ENCODE assay signal across 8 cellular contexts in the genomic region with DNA sequence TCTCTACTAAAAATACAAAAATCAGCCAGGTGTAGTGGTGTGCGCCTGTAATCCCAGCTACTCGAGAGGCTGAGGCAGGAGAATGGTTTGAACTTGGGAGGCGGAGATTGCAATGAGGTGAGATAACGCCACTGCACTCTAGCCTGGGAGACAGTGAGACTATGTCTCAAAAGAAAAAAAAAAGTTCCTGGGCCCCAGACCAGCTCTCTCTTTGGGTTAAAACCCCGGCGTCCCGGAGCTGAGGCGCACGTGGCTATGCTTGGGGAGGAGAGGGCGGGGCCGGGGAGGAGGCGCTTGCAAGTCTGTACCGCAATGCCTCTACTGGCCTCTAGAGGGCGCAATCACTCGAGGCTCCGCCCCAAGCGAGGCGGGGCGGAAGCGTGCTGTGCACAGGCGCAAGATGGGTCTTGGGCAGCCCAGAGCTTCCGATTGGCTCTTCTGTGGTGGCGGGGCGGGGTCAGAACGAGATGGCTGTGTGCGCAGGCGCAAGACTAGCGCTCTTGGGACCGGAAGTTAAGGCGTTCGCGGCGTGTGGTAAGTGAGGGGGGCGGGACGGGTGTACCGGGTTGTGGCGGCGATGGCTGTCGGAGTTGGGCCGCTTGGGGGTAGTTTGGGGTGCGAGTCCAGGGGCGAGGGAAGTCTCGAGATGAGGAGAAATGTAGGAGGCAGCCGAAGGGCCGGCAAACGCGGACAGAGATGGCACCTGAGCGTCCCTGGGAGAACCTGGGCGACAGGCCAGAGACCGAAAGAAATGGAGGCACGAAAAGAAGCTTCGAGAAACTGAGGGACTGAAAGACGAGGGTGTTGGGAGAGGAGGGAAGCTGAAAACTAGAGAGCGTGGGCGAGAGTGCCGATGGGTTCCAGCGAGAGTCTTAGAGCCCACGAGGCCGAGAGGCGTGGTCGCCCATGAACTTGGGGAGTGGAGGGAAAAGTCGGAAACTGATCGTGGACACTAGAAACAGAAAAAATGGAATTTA. TPM values are rescaled to one million over a fixed set of nuclear protein-coding genes. Genes with fewer than 3 reads are reported as not detected.
DNase-seq lines count a peak whose midpoint lies in the region; ATAC-seq and TF ChIP-seq lines count a peak whose summit lies in the region.

A gene with protein sequence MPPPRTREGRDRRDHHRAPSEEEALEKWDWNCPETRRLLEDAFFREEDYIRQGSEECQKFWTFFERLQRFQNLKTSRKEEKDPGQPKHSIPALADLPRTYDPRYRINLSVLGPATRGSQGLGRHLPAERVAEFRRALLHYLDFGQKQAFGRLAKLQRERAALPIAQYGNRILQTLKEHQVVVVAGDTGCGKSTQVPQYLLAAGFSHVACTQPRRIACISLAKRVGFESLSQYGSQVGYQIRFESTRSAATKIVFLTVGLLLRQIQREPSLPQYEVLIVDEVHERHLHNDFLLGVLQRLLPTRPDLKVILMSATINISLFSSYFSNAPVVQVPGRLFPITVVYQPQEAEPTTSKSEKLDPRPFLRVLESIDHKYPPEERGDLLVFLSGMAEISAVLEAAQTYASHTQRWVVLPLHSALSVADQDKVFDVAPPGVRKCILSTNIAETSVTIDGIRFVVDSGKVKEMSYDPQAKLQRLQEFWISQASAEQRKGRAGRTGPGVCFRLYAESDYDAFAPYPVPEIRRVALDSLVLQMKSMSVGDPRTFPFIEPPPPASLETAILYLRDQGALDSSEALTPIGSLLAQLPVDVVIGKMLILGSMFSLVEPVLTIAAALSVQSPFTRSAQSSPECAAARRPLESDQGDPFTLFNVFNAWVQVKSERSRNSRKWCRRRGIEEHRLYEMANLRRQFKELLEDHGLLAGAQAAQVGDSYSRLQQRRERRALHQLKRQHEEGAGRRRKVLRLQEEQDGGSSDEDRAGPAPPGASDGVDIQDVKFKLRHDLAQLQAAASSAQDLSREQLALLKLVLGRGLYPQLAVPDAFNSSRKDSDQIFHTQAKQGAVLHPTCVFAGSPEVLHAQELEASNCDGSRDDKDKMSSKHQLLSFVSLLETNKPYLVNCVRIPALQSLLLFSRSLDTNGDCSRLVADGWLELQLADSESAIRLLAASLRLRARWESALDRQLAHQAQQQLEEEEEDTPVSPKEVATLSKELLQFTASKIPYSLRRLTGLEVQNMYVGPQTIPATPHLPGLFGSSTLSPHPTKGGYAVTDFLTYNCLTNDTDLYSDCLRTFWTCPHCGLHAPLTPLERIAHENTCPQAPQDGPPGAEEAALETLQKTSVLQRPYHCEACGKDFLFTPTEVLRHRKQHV (plus strand): TSS at position 497 of the 977 bp plus-strand sequence. CDS start 3,716 bp downstream, outside the sequence.

- H3K27ac ChIP-seq in ascending aorta (peak within 1 kb of the TSS; percentile 66 to 67), right atrium auricular region (peak within 1 kb of the TSS; percentile 60 to 71), vagina (peak within 1 kb of the TSS; percentile 59)

- H3K4me1 ChIP-seq in ascending aorta = peaks cover 0 to 12% of the 10 kb centered on the region in 2 donors
- peaks cover 0 to 14% of the 10 kb centered on the region in 2 donors for H3K4me1 ChIP-seq in right atrium auricular region
- H3K4me1 ChIP-seq in vagina = peaks cover 14% of the 10 kb centered on the region

- peak within 1 kb of the TSS; percentile 80 to 90 for H3K4me3 ChIP-seq in ascending aorta
- H3K4me3 ChIP-seq in right atrium auricular region = peak within 1 kb of the TSS; percentile 78 to 86
- H3K4me3 ChIP-seq in vagina = peak within 1 kb of the TSS; percentile 73 to 77

- peak; percentile 98 to 99 (median 98) for TF ChIP-seq CTCF in ascending aorta (IDR thresholded peaks at IDR 0.05)
- TF ChIP-seq CTCF in right atrium auricular region (IDR thresholded peaks at IDR 0.05) = peak; percentile 97 to 99
- TF ChIP-seq CTCF in vagina (IDR thresholded peaks at IDR 0.05) = peak; percentile 96 to 100 (median 96)

- H3K27me3 ChIP-seq in ascending aorta = no peaks in the 10 kb centered on the region
- H3K27me3 ChIP-seq in right atrium auricular region = no peaks in the 10 kb centered on the region
- H3K27me3 ChIP-seq in vagina = no peaks in the 10 kb centered on the region

- TF ChIP-seq POLR2A in vagina (IDR thresholded peaks at IDR 0.05) = peak in 1 of 2 donors; percentile 54

- ATAC-seq in GM18499 (IDR thresholded peaks at IDR 0.05; ENCODE audit: insufficient read depth, unreplicated experiment) (peak; percentile 93), HG02943 (IDR thresholded peaks at IDR 0.05; ENCODE audit: low read depth, unreplicated experiment) (peak; percentile 90)

- DNase-seq in NCI-H187 treated with DMSO at 0.1 percent for 48 hours (lab: John Stamatoyannopoulos, UW) = peak; percentile 97
- DNase-seq in ascending aorta (ENCODE audit: low spot score in 2 of 2) = peak; percentile 94 to 99
- DNase-seq in right atrium auricular region (ENCODE audit: low spot score) = peak; percentile 98
- DNase-seq in pulmonary artery endothelial cell (ENCODE audit: low read depth, low spot score) = peak; percentile 96
- DNase-seq in vagina (ENCODE audit: extremely low spot score in 2 of 2) = peak; percentile 98 to 99

- H3K36me3 ChIP-seq in ascending aorta (peaks cover 14 to 15% of the 10 kb centered on the region in 2 donors), right atrium auricular region (peaks cover 14% of the 10 kb centered on the region), vagina (peaks cover 0 to 12% of the 10 kb centered on the region in 2 donors)

- intact Hi-C loops in T-helper 2 cell treated with Interferon-gamma antibody and Interleukin-4, amounts not matched to agents 100 ng/mL and 5 ng/mL, for 36 hours (cut with micrococcal nuclease) = loop anchor here (1.0 to 5.0 kb wide), 2 partner anchors 75 to 237 kb away; a partner anchor contains a TSS
- intact Hi-C loops in ascending aorta (cut with DNase I) (loop anchor here (2.0 kb wide), 1 partner anchor 44 kb away; no protein-coding TSS in a partner anchor), vagina (cut with DNase I) (no loop called here)

- H3K9me3 ChIP-seq in ascending aorta (no peaks in the 10 kb centered on the region), right atrium auricular region (no peaks in the 10 kb centered on the region), vagina (no peaks in the 10 kb centered on the region)

RNA-seq across cellular contexts. Expression of the gene that starts here (rescaled TPM):
- 15.0 and 15.5 TPM in 2 replicates for total RNA-seq in T-helper 2 cell treated with Interferon-gamma antibody and Interleukin-4, amounts not matched to agents 100 ng/mL and 5 ng/mL, for 36 hours
- total RNA-seq in ascending aorta = 8.0 TPM
- total RNA-seq in right atrium auricular region = 1 to 10 TPM; 5.1 to 8.2 TPM
- 7.1 and 12.7 TPM in 2 replicates for total RNA-seq in pulmonary artery endothelial cell
- 15.2 TPM for total RNA-seq in vagina

Comparison
In these comparisons a context has a peak if more than half of its experiments do, and no peak if none do; other contexts are left out.
1. Peak in every context shown above with its lines: DNase-seq, ATAC-seq, H3K4me3 ChIP-seq and H3K27ac ChIP-seq.